ENCODE assay signal across 8 cellular contexts in the genomic region with DNA sequence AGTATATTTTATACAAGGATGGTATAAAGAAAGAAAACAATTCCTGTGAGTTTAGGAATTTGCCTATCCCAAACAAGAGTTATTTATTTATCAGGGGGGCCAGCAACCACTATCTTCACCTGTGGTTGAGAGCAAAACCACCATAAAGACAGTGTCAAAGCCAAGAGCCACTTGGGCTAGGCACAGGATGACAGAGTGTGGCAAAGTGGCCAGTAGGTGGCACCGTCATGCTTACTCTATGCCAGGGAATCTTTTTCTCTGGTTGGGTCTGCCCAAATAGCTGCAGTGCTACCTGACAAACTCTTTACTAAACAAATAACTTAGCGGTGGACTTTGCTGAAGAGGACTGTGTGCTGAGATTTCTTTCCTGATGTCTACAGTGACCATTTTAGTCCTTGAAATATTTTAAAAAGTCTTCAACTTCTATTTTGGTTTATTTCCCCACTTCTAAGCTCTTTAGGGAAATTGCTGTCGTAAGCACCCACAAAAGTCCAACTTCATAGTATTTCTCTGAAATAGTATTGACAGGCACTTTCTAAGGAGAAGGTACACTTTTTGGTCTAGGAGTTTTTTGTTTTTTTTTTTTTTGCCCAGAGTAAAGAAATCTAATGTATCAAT.
DNase-seq lines count a peak whose midpoint lies in the region; ATAC-seq and TF ChIP-seq lines count a peak whose summit lies in the region.

No MANE protein-coding gene starts in this region.

- no peak overlapping the region for H3K4me3 ChIP-seq in astrocyte of the cerebellum (ENCODE audit: low read depth, low read length)

- TF ChIP-seq CTCF in astrocyte of the cerebellum (IDR thresholded peaks at IDR 0.05; ENCODE audit: low read depth, low read length, missing control alignments) = peak; percentile 81

- DNase-seq in NCI-H82 (lab: John Stamatoyannopoulos, UW) (peak; percentile 75), NCI-H82 treated with DMSO at 0.1 percent for 48 hours (lab: John Stamatoyannopoulos, UW; ENCODE audit: unreplicated experiment) (no peak), NCI-H1092 (lab: John Stamatoyannopoulos, UW) (peak; percentile 39), T-helper 9 cell (peak; percentile 33), astrocyte of the cerebellum (ENCODE audit: low read depth) (peak; percentile 41), iPS DF 19.7 (ENCODE audit: low read depth, low spot score) (peak; percentile 64), smooth muscle cell of the brain vasculature (ENCODE audit: low read depth, low spot score) (peak; percentile 21)

- in situ Hi-C loops in astrocyte of the cerebellum (cut with HindIII; ENCODE audit: low sequenced_read_pairs) = no loop called here

- ATAC-seq in HG02588 (IDR thresholded peaks at IDR 0.05; ENCODE audit: unreplicated experiment) = peak; percentile 88
